Comparison of ENCODE assay signal across 9 cellular contexts in the genomic region with DNA sequence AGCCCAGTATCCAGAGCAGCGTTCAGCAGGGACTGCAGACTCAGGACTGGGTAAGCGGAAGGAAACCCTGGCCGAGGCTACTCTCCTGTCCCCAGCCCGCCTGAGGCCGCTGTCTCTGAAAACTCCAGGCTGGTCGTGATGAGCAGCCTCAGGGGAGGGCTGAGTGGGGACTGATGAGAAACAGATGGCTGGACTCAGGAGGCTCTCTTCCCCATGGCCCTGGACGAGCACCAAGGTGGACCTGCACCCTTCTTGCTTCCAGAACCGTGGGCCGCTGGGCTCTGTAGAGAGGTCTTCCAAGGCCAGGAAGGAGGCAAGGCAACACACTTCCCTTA. TPM values are rescaled to one million over a fixed set of nuclear protein-coding genes. Genes with fewer than 3 reads are reported as not detected.
DNase-seq lines count a peak whose midpoint lies in the region; TF ChIP-seq lines count a peak whose summit lies in the region.
"Had no signal": no experiment of that assay in that cellular context is flagged by ENCODE, and none has a peak within 500 bp of the region (broad histone marks: within the 10 kb centered on the region; RNA-seq: fewer than 3 reads in every experiment).

No MANE protein-coding gene starts in this region.

- H3K27ac Mint-ChIP-seq in activated T-cell treated with anti-CD3 and anti-CD28 coated beads, Interleukin-2, amount 50 U/mL, for 24 hours: peak overlapping the region; percentile 95

- in situ Hi-C loops in astrocyte of the cerebellum (cut with HindIII; ENCODE audit: low sequenced_read_pairs): no loop called here

- no peaks in the 10 kb centered on the region for H3K27me3 Mint-ChIP-seq in activated T-cell treated with anti-CD3 and anti-CD28 coated beads, Interleukin-2, amount 50 U/mL, for 24 hours

- H3K4me3 Mint-ChIP-seq in activated T-cell treated with anti-CD3 and anti-CD28 coated beads, Interleukin-2, amount 50 U/mL, for 24 hours: peak overlapping the region; percentile 91

- no peak for TF ChIP-seq RAD21 in liver (IDR thresholded peaks at IDR 0.05)

- peaks cover 39% of the 10 kb centered on the region for H3K36me3 Mint-ChIP-seq in activated T-cell treated with anti-CD3 and anti-CD28 coated beads, Interleukin-2, amount 50 U/mL, for 24 hours (ENCODE audit: low read depth)

- no peak for TF ChIP-seq POLR2A in tibial nerve (IDR thresholded peaks at IDR 0.05)

- H3K27me3 ChIP-seq in liver (ENCODE audit: control insufficient read depth in 4 of 4, insufficient read depth in 4 of 4, low read length in 3 of 4): no peaks in the 10 kb centered on the region
- H3K27me3 ChIP-seq in tibial nerve: no peaks in the 10 kb centered on the region
- H3K27me3 ChIP-seq: tibial artery had no signal

- no peak overlapping the region for H3K9ac ChIP-seq in liver (ENCODE audit: low read depth in 1 of 2, low read length in 2 of 2)

- peaks cover 39% of the 10 kb centered on the region for H3K4me1 Mint-ChIP-seq in activated T-cell treated with anti-CD3 and anti-CD28 coated beads, Interleukin-2, amount 50 U/mL, for 24 hours (ENCODE audit: low read depth)

- peaks cover 5 to 16% (median 10%) of the 10 kb centered on the region in 4 donors for H3K4me1 ChIP-seq in liver (ENCODE audit: control insufficient read depth in 4 of 4, insufficient read depth in 4 of 4, low read length in 3 of 4)
- H3K4me1 ChIP-seq in tibial nerve: peaks cover 0 to 24% (median 12%) of the 10 kb centered on the region in 4 donors

- H3K36me3 ChIP-seq in liver (ENCODE audit: control insufficient read depth in 4 of 4, insufficient read depth in 3 of 4, low read depth in 1 of 4, low read length in 3 of 4) (peaks cover 0 to 4% (median 2%) of the 10 kb centered on the region in 4 donors), tibial nerve (peaks cover 0 to 44% (median 10%) of the 10 kb centered on the region in 3 donors)

- H3K4me3 ChIP-seq in astrocyte of the cerebellum (ENCODE audit: low read depth, low read length) (peak overlapping the region; percentile 71), liver (ENCODE audit: low read depth in 1 of 3, low read length in 3 of 3) (peak overlapping the region; percentile 36 to 93 (median 90)), tibial nerve (peak overlapping the region; percentile 61 to 100 (median 93))

- no peak for DNase-seq in activated T-cell treated with anti-CD3 and anti-CD28 coated beads, Interleukin-2, amount 50 U/mL, for 24 hours
- DNase-seq in activated T-cell treated with anti-CD3 and anti-CD28 coated beads, Interleukin-2, amount 50 U/mL, for 1 hour: no peak
- no peak for DNase-seq in astrocyte of the cerebellum (ENCODE audit: low read depth)
- DNase-seq in tibial nerve (ENCODE audit: low spot score in 2 of 2): no peak
- DNase-seq in NCI-H1930 (lab: John Stamatoyannopoulos, UW): no peak
- no peak for DNase-seq in stimulated activated CD4-positive, alpha-beta T cell treated with anti-CD3 and anti-CD28 coated beads, Interleukin-4, amount 100 ng/mL, for 1 hour
- DNase-seq in dermis blood vessel endothelial cell: no peak
- DNase-seq: tibial artery had no signal

- TF ChIP-seq CTCF in astrocyte of the cerebellum (IDR thresholded peaks at IDR 0.05; ENCODE audit: low read depth, low read length, missing control alignments) (no peak), liver (IDR thresholded peaks at IDR 0.05; ENCODE audit: low read depth, low read length, missing input control) (no peak), tibial nerve (IDR thresholded peaks at IDR 0.05) (no peak)

- TF ChIP-seq EP300 in tibial nerve (IDR thresholded peaks at IDR 0.05): no peak

- peaks cover 12% of the 10 kb centered on the region for H3K9me3 Mint-ChIP-seq in activated T-cell treated with anti-CD3 and anti-CD28 coated beads, Interleukin-2, amount 50 U/mL, for 24 hours

- H3K9me3 ChIP-seq in liver (ENCODE audit: control insufficient read depth in 4 of 4, low read length in 3 of 4) (no peaks in the 10 kb centered on the region), tibial nerve (peaks cover 0 to 19% (median 0%) of the 10 kb centered on the region in 4 donors)

- 94% methylated on average over 9 of the region's 9 CpGs for WGBS in liver
- WGBS in tibial nerve, 2 donors: 81 to 90% methylated on average over 3 to 9 of the region's 9 CpGs

- H3K27ac ChIP-seq in liver (ENCODE audit: low read depth in 1 of 2, low read length in 2 of 2) (no peak overlapping the region), tibial nerve (no peak overlapping the region)

TF ChIP-seq in liver, 16 proteins besides CTCF, POLR2A, EP300 and RAD21:
- TF ChIP-seq GABPA (IDR thresholded peaks at IDR 0.05 in 1 of 2, conservative IDR thresholded peaks at IDR 0.05 in 1 of 2) (no peak), YY1 (IDR thresholded peaks at IDR 0.05) (no peak), TAF1 (conservative IDR thresholded peaks at IDR 0.05) (no peak), NR2F2 (IDR thresholded peaks at IDR 0.05) (no peak), RXRA (IDR thresholded peaks at IDR 0.05) (no peak), EGR1 (IDR thresholded peaks at IDR 0.05; ENCODE audit: low read depth in 2 of 2) (no peak), HNF4G (IDR thresholded peaks at IDR 0.05) (no peak), SP1 (IDR thresholded peaks at IDR 0.05) (no peak), FOXA1 (IDR thresholded peaks at IDR 0.05) (no peak), HNF4A (conservative IDR thresholded peaks at IDR 0.05) (no peak), FOXA2 (IDR thresholded peaks at IDR 0.05) (no peak)
- TF ChIP-seq, protein P1, sequence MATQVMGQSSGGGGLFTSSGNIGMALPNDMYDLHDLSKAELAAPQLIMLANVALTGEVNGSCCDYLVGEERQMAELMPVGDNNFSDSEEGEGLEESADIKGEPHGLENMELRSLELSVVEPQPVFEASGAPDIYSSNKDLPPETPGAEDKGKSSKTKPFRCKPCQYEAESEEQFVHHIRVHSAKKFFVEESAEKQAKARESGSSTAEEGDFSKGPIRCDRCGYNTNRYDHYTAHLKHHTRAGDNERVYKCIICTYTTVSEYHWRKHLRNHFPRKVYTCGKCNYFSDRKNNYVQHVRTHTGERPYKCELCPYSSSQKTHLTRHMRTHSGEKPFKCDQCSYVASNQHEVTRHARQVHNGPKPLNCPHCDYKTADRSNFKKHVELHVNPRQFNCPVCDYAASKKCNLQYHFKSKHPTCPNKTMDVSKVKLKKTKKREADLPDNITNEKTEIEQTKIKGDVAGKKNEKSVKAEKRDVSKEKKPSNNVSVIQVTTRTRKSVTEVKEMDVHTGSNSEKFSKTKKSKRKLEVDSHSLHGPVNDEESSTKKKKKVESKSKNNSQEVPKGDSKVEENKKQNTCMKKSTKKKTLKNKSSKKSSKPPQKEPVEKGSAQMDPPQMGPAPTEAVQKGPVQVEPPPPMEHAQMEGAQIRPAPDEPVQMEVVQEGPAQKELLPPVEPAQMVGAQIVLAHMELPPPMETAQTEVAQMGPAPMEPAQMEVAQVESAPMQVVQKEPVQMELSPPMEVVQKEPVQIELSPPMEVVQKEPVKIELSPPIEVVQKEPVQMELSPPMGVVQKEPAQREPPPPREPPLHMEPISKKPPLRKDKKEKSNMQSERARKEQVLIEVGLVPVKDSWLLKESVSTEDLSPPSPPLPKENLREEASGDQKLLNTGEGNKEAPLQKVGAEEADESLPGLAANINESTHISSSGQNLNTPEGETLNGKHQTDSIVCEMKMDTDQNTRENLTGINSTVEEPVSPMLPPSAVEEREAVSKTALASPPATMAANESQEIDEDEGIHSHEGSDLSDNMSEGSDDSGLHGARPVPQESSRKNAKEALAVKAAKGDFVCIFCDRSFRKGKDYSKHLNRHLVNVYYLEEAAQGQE (IDR thresholded peaks at IDR 0.05): no peak
- TF ChIP-seq, protein P2, sequence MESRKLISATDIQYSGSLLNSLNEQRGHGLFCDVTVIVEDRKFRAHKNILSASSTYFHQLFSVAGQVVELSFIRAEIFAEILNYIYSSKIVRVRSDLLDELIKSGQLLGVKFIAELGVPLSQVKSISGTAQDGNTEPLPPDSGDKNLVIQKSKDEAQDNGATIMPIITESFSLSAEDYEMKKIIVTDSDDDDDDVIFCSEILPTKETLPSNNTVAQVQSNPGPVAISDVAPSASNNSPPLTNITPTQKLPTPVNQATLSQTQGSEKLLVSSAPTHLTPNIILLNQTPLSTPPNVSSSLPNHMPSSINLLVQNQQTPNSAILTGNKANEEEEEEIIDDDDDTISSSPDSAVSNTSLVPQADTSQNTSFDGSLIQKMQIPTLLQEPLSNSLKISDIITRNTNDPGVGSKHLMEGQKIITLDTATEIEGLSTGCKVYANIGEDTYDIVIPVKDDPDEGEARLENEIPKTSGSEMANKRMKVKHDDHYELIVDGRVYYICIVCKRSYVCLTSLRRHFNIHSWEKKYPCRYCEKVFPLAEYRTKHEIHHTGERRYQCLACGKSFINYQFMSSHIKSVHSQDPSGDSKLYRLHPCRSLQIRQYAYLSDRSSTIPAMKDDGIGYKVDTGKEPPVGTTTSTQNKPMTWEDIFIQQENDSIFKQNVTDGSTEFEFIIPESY (IDR thresholded peaks at IDR 0.05): no peak
- TF ChIP-seq, protein P3, sequence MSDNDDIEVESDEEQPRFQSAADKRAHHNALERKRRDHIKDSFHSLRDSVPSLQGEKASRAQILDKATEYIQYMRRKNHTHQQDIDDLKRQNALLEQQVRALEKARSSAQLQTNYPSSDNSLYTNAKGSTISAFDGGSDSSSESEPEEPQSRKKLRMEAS (IDR thresholded peaks at IDR 0.05): no peak

RNA-seq across cellular contexts. Expression of a gene that starts 1.1 kb away (rescaled TPM):
- total RNA-seq in liver: under 1 TPM; 0.08 to 0.14 TPM
- polyA plus RNA-seq in liver: under 1 TPM in 1 of 2 donors, not detected in 1; 0.02 TPM
- total RNA-seq in tibial nerve: 1 to 10 TPM in 2 of 4 donors, under 1 TPM in 2; 0.84 to 1.3 (median 1.0) TPM
- 0.05 and 0.17 TPM in 2 replicates for total RNA-seq in dermis blood vessel endothelial cell

RNA-seq across cellular contexts. Expression of a gene that starts 20.2 kb away (rescaled TPM):
- total RNA-seq in liver (10 to 100 TPM; 27.9 to 28.1 TPM), tibial nerve (100 to 1,000 TPM in 1 of 4 donors, 10 to 100 TPM in 3; 67.5 to 213 (median 95.3) TPM), dermis blood vessel endothelial cell (43.4 and 55.5 TPM in 2 replicates)
- 10 to 100 TPM in 1 of 2 donors, 1 to 10 TPM in 1; 3.7 to 14.0 TPM for polyA plus RNA-seq in liver
